8 cellular contexts compared by ENCODE assay signal in the genomic region with DNA sequence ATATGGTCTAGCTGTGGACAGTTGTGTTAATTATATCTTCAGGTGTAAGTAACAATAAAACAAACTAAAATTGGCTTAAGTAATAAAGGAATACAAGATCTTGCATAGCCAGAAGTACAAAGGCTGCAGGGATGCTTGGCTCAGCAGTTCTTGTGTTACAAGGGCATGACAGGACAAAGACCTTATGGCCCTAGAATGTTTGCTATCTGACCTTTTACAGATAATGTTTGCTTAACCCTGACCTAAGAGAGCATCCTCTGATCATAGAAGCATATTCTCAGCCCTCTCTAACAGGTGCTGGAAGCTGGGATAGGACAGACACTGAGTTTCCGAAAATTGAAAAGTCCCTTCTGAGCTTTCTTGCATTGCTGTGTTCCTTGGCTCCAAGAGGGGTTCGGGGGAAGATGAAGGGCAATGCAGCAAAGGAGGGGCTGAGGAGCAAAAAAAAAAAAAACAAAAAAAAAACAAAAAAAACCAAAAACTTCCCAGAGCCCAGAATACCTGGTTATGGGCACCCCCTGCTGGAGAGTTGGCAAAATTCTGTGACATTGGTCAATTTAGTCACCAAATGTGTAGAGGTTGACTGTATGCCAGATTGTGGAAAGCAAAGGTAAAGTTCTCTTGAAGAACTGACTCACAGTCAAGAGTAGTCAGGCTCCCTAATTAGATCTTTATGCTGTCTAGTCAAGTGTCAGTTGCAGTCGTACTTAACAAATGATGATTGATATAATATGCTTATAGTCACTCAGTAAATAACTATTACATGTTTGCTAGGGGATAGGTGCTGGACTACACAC. TPM values are rescaled to one million over a fixed set of nuclear protein-coding genes. Genes with fewer than 3 reads are reported as not detected.
DNase-seq lines count a peak whose midpoint lies in the region; ATAC-seq, FAIRE-seq and TF ChIP-seq lines count a peak whose summit lies in the region.

No MANE protein-coding gene starts in this region.

- H3K9me2 ChIP-seq in OCI-LY1 (ENCODE audit: low read depth, low read length): no peaks in the 10 kb centered on the region

- no peak for FAIRE-seq in D721Med (lab: Jason Lieb, UNC)

- H3K4me1 ChIP-seq in OCI-LY1 (ENCODE audit: insufficient read depth, low read length, severe bottlenecking) (no peaks in the 10 kb centered on the region), fibroblast of lung (ENCODE audit: control insufficient read depth, extremely low read depth, insufficient read depth, low read length) (no peaks in the 10 kb centered on the region)

- H3F3A ChIP-seq in OCI-LY1 (ENCODE audit: insufficient read depth, low read length): no peaks in the 10 kb centered on the region

- no peaks in the 10 kb centered on the region for H3K4me1 Mint-ChIP-seq in type B pancreatic cell (ENCODE audit: unreplicated experiment)

- H3K9ac ChIP-seq in OCI-LY1 (ENCODE audit: low read length) (no peak overlapping the region), fibroblast of lung (ENCODE audit: insufficient read depth, low read length) (no peak overlapping the region)

- H3K4me3 ChIP-seq in OCI-LY1 (ENCODE audit: low read depth, low read length, poor library complexity, severe bottlenecking) (no peak overlapping the region), fibroblast of lung (replicated peaks in 1 of 4; ENCODE audit: control extremely low read depth in 1 of 4, insufficient read depth in 1 of 4, low read depth in 3 of 4, low read length in 4 of 4) (no peak overlapping the region)

- no peaks in the 10 kb centered on the region for H3K36me3 Mint-ChIP-seq in type B pancreatic cell

- no peak overlapping the region for H3K27ac Mint-ChIP-seq in type B pancreatic cell

- H3K27me3 ChIP-seq in OCI-LY1 (ENCODE audit: insufficient read depth, low read length): no peaks in the 10 kb centered on the region
- H3K27me3 ChIP-seq in fibroblast of lung (ENCODE audit: control insufficient read depth, insufficient read depth, low read length): no peaks in the 10 kb centered on the region

- no peaks in the 10 kb centered on the region for H3K9me3 Mint-ChIP-seq in type B pancreatic cell

- peak; percentile 72 for TF ChIP-seq CTCF in D721Med (IDR thresholded peaks at IDR 0.05; ENCODE audit: insufficient read depth, missing control alignments)
- TF ChIP-seq CTCF in OCI-LY1 (IDR thresholded peaks at IDR 0.05; ENCODE audit: low read length): peak; percentile 87
- TF ChIP-seq CTCF in fibroblast of lung (conservative IDR thresholded peaks at IDR 0.05 in 1 of 2, IDR thresholded peaks at IDR 0.05 in 1 of 2; ENCODE audit: low read depth in 1 of 2, low read length in 2 of 2): peak; percentile 67 to 70
- no peak for TF ChIP-seq CTCF in omental fat pad (IDR thresholded peaks at IDR 0.05)
- TF ChIP-seq CTCF in type B pancreatic cell (conservative IDR thresholded peaks at IDR 0.05): peak; percentile 87

- H3K27ac ChIP-seq in OCI-LY1 (ENCODE audit: low read depth, low read length, poor library complexity, severe bottlenecking) (no peak overlapping the region), fibroblast of lung (ENCODE audit: insufficient read depth, low read length) (no peak overlapping the region)

- H3K4me3 Mint-ChIP-seq in type B pancreatic cell: no peak overlapping the region

- H3K27me3 Mint-ChIP-seq in type B pancreatic cell: no peaks in the 10 kb centered on the region

- no peak for DNase-seq in D721Med (ENCODE audit: insufficient read length, low spot score)
- peak; percentile 60 for DNase-seq in activated T-cell treated with anti-CD3 and anti-CD28 coated beads, Interleukin-2, amount 50 U/mL, for 1 hour
- peak; percentile 56 to 57 for DNase-seq in fibroblast of lung (ENCODE audit: low read depth in 2 of 2)
- DNase-seq in omental fat pad (ENCODE audit: low spot score): no peak
- DNase-seq in type B pancreatic cell (ENCODE audit: extremely low spot score, unreplicated experiment): no peak

- H3K4me2 ChIP-seq in OCI-LY1 (ENCODE audit: low read length): no peak overlapping the region
- H3K4me2 ChIP-seq in fibroblast of lung (ENCODE audit: extremely low read depth, insufficient read depth, low read length): no peak overlapping the region

- H4K20me1 ChIP-seq in OCI-LY1 (ENCODE audit: insufficient read depth, low read length): no peaks in the 10 kb centered on the region
- H4K20me1 ChIP-seq in fibroblast of lung (ENCODE audit: control insufficient read depth, extremely low read depth, insufficient read depth, low read length): no peaks in the 10 kb centered on the region

- H2AFZ ChIP-seq in OCI-LY1 (ENCODE audit: low read length) (no peak overlapping the region), fibroblast of lung (ENCODE audit: low read length) (no peak overlapping the region)

- H3K79me2 ChIP-seq in OCI-LY1 (ENCODE audit: insufficient read depth, low read length) (no peaks in the 10 kb centered on the region), fibroblast of lung (ENCODE audit: control insufficient read depth, insufficient read depth, low read length) (no peaks in the 10 kb centered on the region)

- H3K36me3 ChIP-seq in OCI-LY1 (ENCODE audit: insufficient read depth, low read length) (no peaks in the 10 kb centered on the region), fibroblast of lung (ENCODE audit: control insufficient read depth, insufficient read depth, low read length) (no peaks in the 10 kb centered on the region)

- ATAC-seq in HG02642 (IDR thresholded peaks at IDR 0.05; ENCODE audit: poor library complexity, unreplicated experiment) (peak; percentile 29), omental fat pad (ENCODE audit: low FRiP score) (peak; percentile 71), GM19452 (IDR thresholded peaks at IDR 0.05; ENCODE audit: unreplicated experiment) (no peak)

- H3K9me3 ChIP-seq in OCI-LY1 (ENCODE audit: low read length): no peaks in the 10 kb centered on the region
- H3K9me3 ChIP-seq in fibroblast of lung (ENCODE audit: control insufficient read depth, insufficient read depth, low read depth, low read length): no peaks in the 10 kb centered on the region

RNA-seq across cellular contexts. Expression of a gene that starts 10.4 kb away (rescaled TPM):
- 73.2 and 74.3 TPM in 2 replicates for total RNA-seq in fibroblast of lung
- 63.0 and 64.1 TPM in 2 replicates for polyA plus RNA-seq in fibroblast of lung
- 65.4 and 70.6 TPM in 2 replicates for polyA plus RNA-seq in fibroblast of lung (2012)
- polyA minus RNA-seq in fibroblast of lung (ENCODE audit: low replicate concordance): 60.9 and 116 TPM in 2 replicates
- 10 to 100 TPM; 19.6 to 38.2 (median 33.9) TPM for total RNA-seq in omental fat pad
- 29.9 and 40.4 TPM in 2 replicates for total RNA-seq in type B pancreatic cell (ENCODE audit: low replicate concordance)

RNA-seq across cellular contexts. Expression of a gene that starts 47.1 kb away (rescaled TPM):
- total RNA-seq in fibroblast of lung: 19.5 and 22.3 TPM in 2 replicates
- 13.0 and 15.4 TPM in 2 replicates for polyA plus RNA-seq in fibroblast of lung
- polyA plus RNA-seq in fibroblast of lung (2012): 17.5 and 21.6 TPM in 2 replicates
- polyA minus RNA-seq in fibroblast of lung (ENCODE audit: low replicate concordance): 2.1 TPM in 1 of 2 replicates, not detected in the other
- 10 to 100 TPM; 13.2 to 29.6 (median 18.9) TPM for total RNA-seq in omental fat pad
- total RNA-seq in type B pancreatic cell (ENCODE audit: low replicate concordance): 35.3 and 44.7 TPM in 2 replicates

Comparison
In these comparisons a context has a peak if more than half of its experiments do, and no peak if none do; other contexts are left out.
1. DNase-seq: peak in activated T-cell treated with anti-CD3 and anti-CD28 coated beads, Interleukin-2, amount 50 U/mL, for 1 hour (single experiment) and fibroblast of lung (2 of 2); none in D721Med (single experiment), omental fat pad (single experiment) and type B pancreatic cell (single experiment).
2. CTCF ChIP-seq: peak in D721Med (single experiment), OCI-LY1 (single experiment), fibroblast of lung (2 of 2) and type B pancreatic cell (single experiment); none in omental fat pad (0 of 3).